In genomic region chr1:37474051-37474696, GRCh38 we compare ENCODE assay signal across 8 cellular contexts.
DNase-seq lines count a peak whose midpoint lies in the region; ATAC-seq lines count a peak whose summit lies in the region.

Gene ZC3H12A, plus strand, starts transcription at chr1:37474580. Its CDS starts 917 bp downstream, at chr1:37475497.

- peak; percentile 38 for ATAC-seq in HG03064 (IDR thresholded peaks at IDR 0.05; ENCODE audit: low read depth, unreplicated experiment)

- DNase-seq in SIG-M5 treated with dmso at 0.1 percent for 504 hours (lab: John Stamatoyannopoulos, UW; ENCODE audit: unreplicated experiment): peak; percentile 77
- DNase-seq in SIG-M5 (lab: John Stamatoyannopoulos, UW): no peak
- DNase-seq in NCI-H226: peak; percentile 86
- peak; percentile 83 for DNase-seq in activated CD4-positive, CD25-positive, alpha-beta regulatory T cell treated with anti-CD3 and anti-CD28 coated beads, Interleukin-2, amount 50 U/mL, for 16 hours (ENCODE audit: low read depth, low spot score)
- DNase-seq in caudate nucleus (lab: John Stamatoyannopoulos, UW): peak in 54 of 61 donors; percentile 21 to 92 (median 64)
- peak; percentile 92 for DNase-seq in islet precursor cell
- peak; percentile 82 to 89 (median 84) for DNase-seq in stimulated activated CD4-positive, alpha-beta T cell treated with anti-CD3 and anti-CD28 coated beads, Interleukin-12 subunit alpha, Interleukin-12 subunit beta, amount 100 ng/mL, for 48 hours (ENCODE audit: low read depth in 2 of 3, low spot score in 1 of 3)

- peak within 1 kb of the TSS; percentile 79 for H3K27ac ChIP-seq in caudate nucleus (ENCODE audit: low read depth, low read length)
